8 cellular contexts compared by ENCODE assay signal in genomic region chr22:50473855-50474671, GRCh38. TPM values are rescaled to one million over a fixed set of nuclear protein-coding genes. Genes with fewer than 3 reads are reported as not detected.
A peak's percentile ranks its signal among the peaks of the same experiment; 100 is the strongest.
DNase-seq lines count a peak whose midpoint lies in the region; ATAC-seq and TF ChIP-seq lines count a peak whose summit lies in the region.

No MANE protein-coding gene starts in this region.

- H3K27ac ChIP-seq in SU-DHL-6 (ENCODE audit: low read depth, low read length) (peak overlapping the region; percentile 99), upper lobe of right lung (peak overlapping the region; percentile 58)

- peak; percentile 64 for DNase-seq in activated CD4-positive, alpha-beta T cell treated with anti-CD3 and anti-CD28 coated beads for 48 hours
- no peak for DNase-seq in activated CD4-positive, alpha-beta T cell treated with anti-CD3 and anti-CD28 coated beads for 4 hours
- DNase-seq in myocyte (ENCODE audit: low read depth), result peak; percentile 51
- peak; percentile 79 for DNase-seq in upper lobe of right lung
- DNase-seq in NCI-H510A (lab: John Stamatoyannopoulos, UW), result no peak

- intact Hi-C loops in upper lobe of right lung (cut with DNase I), result no loop called here

- H4K20me1 ChIP-seq in SU-DHL-6 (ENCODE audit: low read depth, low read length), result no peaks in the 10 kb centered on the region; the same call in 1 of the 2 replicates

- peaks cover 33% of the 10 kb centered on the region for H3F3A ChIP-seq in SU-DHL-6 (ENCODE audit: insufficient read depth)

- TF ChIP-seq CTCF in SU-DHL-6 (IDR thresholded peaks at IDR 0.05; ENCODE audit: insufficient read depth, low read length, poor library complexity, severe bottlenecking) (no peak), upper lobe of right lung (IDR thresholded peaks at IDR 0.05) (no peak)

- no peak overlapping the region for H2AFZ ChIP-seq in SU-DHL-6 (ENCODE audit: low read depth, low read length, severe bottlenecking)

- H3K9ac ChIP-seq in SU-DHL-6 (ENCODE audit: low read length), result peak overlapping the region; percentile 78
- peak overlapping the region; percentile 66 for H3K9ac ChIP-seq in endocrine pancreas (ENCODE audit: control insufficient read depth, insufficient read depth, low read length)

- H3K27me3 ChIP-seq in SU-DHL-6 (ENCODE audit: low read length) (no peaks in the 10 kb centered on the region), endocrine pancreas (ENCODE audit: control insufficient read depth, insufficient read depth, low read length) (no peaks in the 10 kb centered on the region), upper lobe of right lung (no peaks in the 10 kb centered on the region)

- H3K79me2 ChIP-seq in SU-DHL-6 (ENCODE audit: insufficient read depth, low read length), result peaks cover 42% of the 10 kb centered on the region

- peak overlapping the region; percentile 74 for H3K4me3 ChIP-seq in SU-DHL-6 (ENCODE audit: insufficient read depth, low read length, poor library complexity, severe bottlenecking)
- H3K4me3 ChIP-seq in endocrine pancreas (ENCODE audit: control insufficient read depth, insufficient read depth, low read length), result peak overlapping the region; percentile 14
- H3K4me3 ChIP-seq in upper lobe of right lung, result peak overlapping the region; percentile 85

- no peaks in the 10 kb centered on the region for H3K36me3 ChIP-seq in SU-DHL-6 (ENCODE audit: low read length)
- H3K36me3 ChIP-seq in endocrine pancreas (ENCODE audit: control insufficient read depth, insufficient read depth, low read length), result no peaks in the 10 kb centered on the region
- no peaks in the 10 kb centered on the region for H3K36me3 ChIP-seq in upper lobe of right lung

- H3K4me1 ChIP-seq in endocrine pancreas (ENCODE audit: control insufficient read depth, insufficient read depth, low read length), result no peaks in the 10 kb centered on the region
- H3K4me1 ChIP-seq in upper lobe of right lung, result peaks cover 52% of the 10 kb centered on the region

- no peaks in the 10 kb centered on the region for H3K9me3 ChIP-seq in SU-DHL-6 (ENCODE audit: insufficient read depth, low read length)
- no peaks in the 10 kb centered on the region for H3K9me3 ChIP-seq in endocrine pancreas (ENCODE audit: control insufficient read depth, low read length)
- H3K9me3 ChIP-seq in upper lobe of right lung, result no peaks in the 10 kb centered on the region

- no peaks in the 10 kb centered on the region for H3K9me2 ChIP-seq in SU-DHL-6 (replicated peaks; ENCODE audit: insufficient read depth, low read length)

- ATAC-seq in upper lobe of right lung, result peak; percentile 42
- no peak for ATAC-seq in GM19467 (IDR thresholded peaks at IDR 0.05; ENCODE audit: unreplicated experiment)

- H3K4me2 ChIP-seq in SU-DHL-6 (ENCODE audit: low read depth, low read length, poor library complexity, severe bottlenecking), result peak overlapping the region; percentile 79

RNA-seq across cellular contexts. Expression of gene SBF1, which starts 0.8 kb away (rescaled TPM):
- total RNA-seq in myocyte (121 and 127 TPM in 2 replicates), upper lobe of right lung (69.4 TPM)
- polyA plus RNA-seq in myocyte (2012), result 71.8 TPM

RNA-seq across cellular contexts. Expression of gene ADM2, which starts 7.3 kb away (rescaled TPM):
- total RNA-seq in myocyte, result 0.67 and 1.6 TPM in 2 replicates
- 10.6 TPM for polyA plus RNA-seq in myocyte (2012)
- total RNA-seq in upper lobe of right lung, result 2.6 TPM

RNA-seq across cellular contexts. Expression of gene MIOX, which starts 12.6 kb away (rescaled TPM):
- not detected in 2 replicates for total RNA-seq in myocyte
- 0.23 TPM for polyA plus RNA-seq in myocyte (2012)
- total RNA-seq in upper lobe of right lung, result not detected

RNA-seq across cellular contexts. Expression of gene LMF2, which starts 33.4 kb away (rescaled TPM):
- total RNA-seq in myocyte, result 41.3 and 46.6 TPM in 2 replicates
- polyA plus RNA-seq in myocyte (2012), result 60.6 TPM
- 65.8 TPM for total RNA-seq in upper lobe of right lung

RNA-seq across cellular contexts. Expression of gene NCAPH2, which starts 34.0 kb away (rescaled TPM):
- total RNA-seq in myocyte, result 21.6 and 25.3 TPM in 2 replicates
- polyA plus RNA-seq in myocyte (2012), result 23.1 TPM
- total RNA-seq in upper lobe of right lung, result 51.8 TPM

Comparison
In these comparisons a context has a peak if more than half of its experiments do, and no peak if none do; other contexts are left out.
1. DNase-seq: peak in activated CD4-positive, alpha-beta T cell treated with anti-CD3 and anti-CD28 coated beads for 48 hours (single experiment), myocyte (single experiment) and upper lobe of right lung (single experiment); none in activated CD4-positive, alpha-beta T cell treated with anti-CD3 and anti-CD28 coated beads for 4 hours (0 of 2) and NCI-H510A (single experiment).
2. H3K4me3 ChIP-seq: peak in every context shown above with its lines; median percentile 85 in upper lobe of right lung; 74 in SU-DHL-6; 14 in endocrine pancreas.